ENCODE assay signal across 32 cellular contexts in genomic region chr1:53532912-53533311, GRCh38.
"Had no signal": no experiment of that assay in that cellular context is flagged by ENCODE, and none has a peak within 500 bp of the region (broad histone marks: within the 10 kb centered on the region; RNA-seq: fewer than 3 reads in every experiment).

No MANE protein-coding gene starts in this region.

- H3K9me3 Mint-ChIP-seq: activated CD4-positive, alpha-beta memory T cell treated with anti-CD3 and anti-CD28 coated beads, Interleukin-2, amount 10 ng/mL, durations not matched to agents 7 days and 5 days; activated naive CD4-positive, alpha-beta T cell treated with anti-CD3 and anti-CD28 coated beads, Interleukin-2, amount 50 U/mL, for 24 hours; activated naive CD8-positive, alpha-beta T cell treated with anti-CD3 and anti-CD28 coated beads, Interleukin-2, amount 10 ng/mL, durations not matched to agents 7 days and 5 days; activated T-helper 2 cell treated with anti-CD3 and anti-CD28 coated beads, Interferon-gamma antibody, Interleukin-2, Interleukin-4, amounts not matched to agents 10 μg/mL and 5 μg/mL and 100 μg/mL, durations not matched to agents 14 hours and 24 hours and 36 hours; central memory CD8-positive, alpha-beta T cell had no signal

- H3K27me3 ChIP-seq: ascending aorta had no signal

- H3K27ac ChIP-seq: ascending aorta, cardiac muscle cell, SJCRH30, SK-N-MC, WERI-Rb-1 had no signal

- H3K27ac Mint-ChIP-seq: activated CD4-positive, alpha-beta memory T cell treated with anti-CD3 and anti-CD28 coated beads, Interleukin-2, amount 10 ng/mL, durations not matched to agents 7 days and 5 days; activated CD8-positive, alpha-beta memory T cell treated with anti-CD3 and anti-CD28 coated beads, Interleukin-2, amount 10 ng/mL, durations not matched to agents 7 days and 5 days; activated naive CD4-positive, alpha-beta T cell treated with anti-CD3 and anti-CD28 coated beads, Interleukin-2, amount 50 U/mL, for 24 hours; activated naive CD8-positive, alpha-beta T cell treated with anti-CD3 and anti-CD28 coated beads, Interleukin-2, amount 10 ng/mL, durations not matched to agents 7 days and 5 days; activated T-helper 2 cell treated with anti-CD3 and anti-CD28 coated beads, Interferon-gamma antibody, Interleukin-2, Interleukin-4, amounts not matched to agents 10 μg/mL and 5 μg/mL and 100 μg/mL, durations not matched to agents 14 hours and 24 hours and 36 hours had no signal

- H3K27me3 Mint-ChIP-seq: activated CD8-positive, alpha-beta memory T cell treated with anti-CD3 and anti-CD28 coated beads, Interleukin-2, amount 10 ng/mL, durations not matched to agents 7 days and 5 days; activated naive CD4-positive, alpha-beta T cell treated with anti-CD3 and anti-CD28 coated beads, Interleukin-2, amount 50 U/mL, for 24 hours; activated naive CD8-positive, alpha-beta T cell treated with anti-CD3 and anti-CD28 coated beads, Interleukin-2, amount 10 ng/mL, durations not matched to agents 7 days and 5 days; central memory CD8-positive, alpha-beta T cell had no signal

- H3K4me3 ChIP-seq: ascending aorta, cardiac muscle cell, SJCRH30, SK-N-MC had no signal

- DNase-seq: activated CD4-positive, alpha-beta memory T cell treated with anti-CD3 and anti-CD28 coated beads, Interleukin-2, amount 10 ng/mL, durations not matched to agents 7 days and 5 days; activated CD4-positive, alpha-beta T cell treated with anti-CD3 and anti-CD28 coated beads for 1 hour; activated CD4-positive, alpha-beta T cell treated with anti-CD3 and anti-CD28 coated beads for 48 hours; activated CD4-positive, CD25-positive, alpha-beta regulatory T cell; activated CD8-positive, alpha-beta memory T cell treated with anti-CD3 and anti-CD28 coated beads for 24 hours; activated CD8-positive, alpha-beta memory T cell treated with anti-CD3 and anti-CD28 coated beads, Interleukin-2, amount 10 ng/mL, durations not matched to agents 7 days and 5 days; activated CD8-positive, alpha-beta memory T cell treated with anti-CD3 and anti-CD28 coated beads, Interleukin-2, amount 50 U/mL, for 48 hours; activated gamma-delta T cell; activated naive CD4-positive, alpha-beta T cell treated with Interleukin-2 at 50 U/mL for 16 hours; activated naive CD8-positive, alpha-beta T cell treated with anti-CD3 and anti-CD28 coated beads, Interleukin-2, amount 10 ng/mL, durations not matched to agents 7 days and 5 days; activated T-cell treated with anti-CD3 and anti-CD28 coated beads, Interleukin-2, amount 50 U/mL, for 1 hour; amygdala; NCI-H1092 treated with DMSO at 0.1 percent for 48 hours; NCI-H1417; NCI-H146; NCI-H187; NCI-H2029 treated with DMSO at 0.1 percent for 48 hours; NCI-H2107; NCI-H2171; NCI-H446; NCI-H510A treated with DMSO at 0.1 percent for 48 hours; SHP77; SJCRH30; T1000; WERI-Rb-1 had no signal

- ATAC-seq: activated CD8-positive, alpha-beta memory T cell treated with anti-CD3 and anti-CD28 coated beads, Interleukin-2, amount 10 ng/mL, durations not matched to agents 7 days and 5 days; Panc1 had no signal

- H3K36me3 ChIP-seq: ascending aorta, cardiac muscle cell, SJCRH30, WERI-Rb-1 had no signal

- H3K4me1 Mint-ChIP-seq: activated CD4-positive, alpha-beta memory T cell treated with anti-CD3 and anti-CD28 coated beads, Interleukin-2, amount 10 ng/mL, durations not matched to agents 7 days and 5 days; activated CD8-positive, alpha-beta memory T cell treated with anti-CD3 and anti-CD28 coated beads, Interleukin-2, amount 10 ng/mL, durations not matched to agents 7 days and 5 days; activated naive CD4-positive, alpha-beta T cell treated with anti-CD3 and anti-CD28 coated beads, Interleukin-2, amount 50 U/mL, for 24 hours; activated naive CD8-positive, alpha-beta T cell treated with anti-CD3 and anti-CD28 coated beads, Interleukin-2, amount 10 ng/mL, durations not matched to agents 7 days and 5 days had no signal

- H3K9me3 ChIP-seq: ascending aorta, SJCRH30 had no signal

- H3K36me3 Mint-ChIP-seq: activated CD8-positive, alpha-beta memory T cell treated with anti-CD3 and anti-CD28 coated beads, Interleukin-2, amount 10 ng/mL, durations not matched to agents 7 days and 5 days; activated naive CD4-positive, alpha-beta T cell treated with anti-CD3 and anti-CD28 coated beads, Interleukin-2, amount 50 U/mL, for 24 hours; activated naive CD8-positive, alpha-beta T cell treated with anti-CD3 and anti-CD28 coated beads, Interleukin-2, amount 10 ng/mL, durations not matched to agents 7 days and 5 days had no signal

- H3K4me1 ChIP-seq: ascending aorta, SJCRH30 had no signal

- H3K4me3 Mint-ChIP-seq: activated CD4-positive, alpha-beta memory T cell treated with anti-CD3 and anti-CD28 coated beads, Interleukin-2, amount 10 ng/mL, durations not matched to agents 7 days and 5 days; activated CD8-positive, alpha-beta memory T cell treated with anti-CD3 and anti-CD28 coated beads, Interleukin-2, amount 10 ng/mL, durations not matched to agents 7 days and 5 days; activated naive CD4-positive, alpha-beta T cell treated with anti-CD3 and anti-CD28 coated beads, Interleukin-2, amount 50 U/mL, for 24 hours; activated naive CD8-positive, alpha-beta T cell treated with anti-CD3 and anti-CD28 coated beads, Interleukin-2, amount 10 ng/mL, durations not matched to agents 7 days and 5 days; central memory CD8-positive, alpha-beta T cell had no signal
